ENCODE assay signal across 8 cellular contexts in genomic region chr10:101066146-101066889, GRCh38. TPM values are rescaled to one million over a fixed set of nuclear protein-coding genes. Genes with fewer than 3 reads are reported as not detected.
A peak's percentile ranks its signal among the peaks of the same experiment; 100 is the strongest.
DNase-seq lines count a peak whose midpoint lies in the region; ATAC-seq lines count a peak whose summit lies in the region.

No MANE protein-coding gene starts in this region.

- H3K4me1 Mint-ChIP-seq in activated CD4-positive, alpha-beta T cell treated with anti-CD3 and anti-CD28 coated beads for 36 hours: peaks cover 34% of the 10 kb centered on the region

- CTCF ChIA-PET in activated CD4-positive, alpha-beta T cell treated with anti-CD3 and anti-CD28 coated beads for 36 hours (lab: Charles Lee): interaction anchor here (0.6 to 22.9 kb wide), 8 partner anchors 9 to 76 kb away, joined by 4 to 526 read pairs (median 6); partner anchors contain the start of genes PDZD7 and SFXN3

- peak overlapping the region; percentile 43 for H3K4me3 Mint-ChIP-seq in activated CD4-positive, alpha-beta T cell treated with anti-CD3 and anti-CD28 coated beads for 36 hours

- peak; percentile 67 for DNase-seq in AG08395 (ENCODE audit: low spot score)
- DNase-seq in NCI-H2171 treated with DMSO at 0.1 percent for 48 hours (lab: John Stamatoyannopoulos, UW): peak; percentile 52
- DNase-seq in activated CD4-positive, alpha-beta T cell treated with anti-CD3 and anti-CD28 coated beads for 36 hours: peak; percentile 72
- DNase-seq in effector CD8-positive, alpha-beta T cell (lab: John Stamatoyannopoulos, UW): peak; percentile 18
- DNase-seq in lung microvascular endothelial cell (ENCODE audit: low read depth in 2 of 2): peak; percentile 28 to 48
- DNase-seq in stromal cell of bone marrow (ENCODE audit: low read depth): peak; percentile 30

- ATAC-seq in GM18907 (IDR thresholded peaks at IDR 0.05; ENCODE audit: unreplicated experiment): peak; percentile 33
- peak; percentile 57 for ATAC-seq in activated CD4-positive, alpha-beta T cell treated with anti-CD3 and anti-CD28 coated beads for 36 hours
- ATAC-seq in HG03432 (IDR thresholded peaks at IDR 0.05; ENCODE audit: unreplicated experiment): no peak

- H3K27ac Mint-ChIP-seq in activated CD4-positive, alpha-beta T cell treated with anti-CD3 and anti-CD28 coated beads for 36 hours: no peak overlapping the region

- H3K9me3 Mint-ChIP-seq in activated CD4-positive, alpha-beta T cell treated with anti-CD3 and anti-CD28 coated beads for 36 hours (ENCODE audit: low read depth): no peaks in the 10 kb centered on the region

- no peaks in the 10 kb centered on the region for H3K36me3 Mint-ChIP-seq in activated CD4-positive, alpha-beta T cell treated with anti-CD3 and anti-CD28 coated beads for 36 hours (ENCODE audit: low read depth)

- H3K27me3 Mint-ChIP-seq in activated CD4-positive, alpha-beta T cell treated with anti-CD3 and anti-CD28 coated beads for 36 hours: peaks cover 30% of the 10 kb centered on the region

- intact Hi-C loops in activated CD4-positive, alpha-beta T cell treated with anti-CD3 and anti-CD28 coated beads for 36 hours (cut with DNase I, micrococcal nuclease): loop anchor here (1.0 to 10.0 kb wide), 2 partner anchors 16 to 52 kb away; no protein-coding TSS in a partner anchor

- POLR2A ChIA-PET in activated CD4-positive, alpha-beta T cell treated with anti-CD3 and anti-CD28 coated beads for 36 hours (lab: Charles Lee): interaction anchor here (0.6 kb wide), 1 partner anchor 455 kb away, joined by 3 read pairs; no protein-coding TSS in a partner anchor

RNA-seq across cellular contexts. Expression of gene KAZALD1, which starts 4.5 kb away (rescaled TPM):
- under 1 TPM; 0.47 to 0.57 TPM for total RNA-seq in activated CD4-positive, alpha-beta T cell treated with anti-CD3 and anti-CD28 coated beads for 36 hours
- under 0.01 and 0.44 TPM in 2 replicates for total RNA-seq in lung microvascular endothelial cell

RNA-seq across cellular contexts. Expression of gene SFXN3, which starts 35.3 kb away (rescaled TPM):
- 10 to 100 TPM; 30.0 to 37.7 TPM for total RNA-seq in activated CD4-positive, alpha-beta T cell treated with anti-CD3 and anti-CD28 coated beads for 36 hours
- total RNA-seq in lung microvascular endothelial cell: 46.4 and 56.0 TPM in 2 replicates

RNA-seq across cellular contexts. Expression of gene PDZD7, which starts 35.4 kb away (rescaled TPM):
- total RNA-seq in activated CD4-positive, alpha-beta T cell treated with anti-CD3 and anti-CD28 coated beads for 36 hours: under 1 TPM; 0.28 to 0.32 TPM
- 0.20 and 0.44 TPM in 2 replicates for total RNA-seq in lung microvascular endothelial cell

Comparison
In these comparisons a context has a peak if more than half of its experiments do, and no peak if none do; other contexts are left out.
1. DNase-seq: peak in every context shown above with its lines; median percentile 72 in activated CD4-positive, alpha-beta T cell treated with anti-CD3 and anti-CD28 coated beads for 36 hours; 67 in AG08395; 52 in NCI-H2171 treated with DMSO at 0.1 percent for 48 hours; 38 in lung microvascular endothelial cell; 30 in stromal cell of bone marrow; 18 in effector CD8-positive, alpha-beta T cell.